Comparison of ENCODE assay signal across 20 cellular contexts in genomic region chr15:62833671-62834070, GRCh38.
A peak's percentile ranks its signal among the peaks of the same experiment; 100 is the strongest.
DNase-seq lines count a peak whose midpoint lies in the region; ATAC-seq and TF ChIP-seq lines count a peak whose summit lies in the region.
"Had no signal": no experiment of that assay in that cellular context is flagged by ENCODE, and none has a peak within 500 bp of the region (broad histone marks: within the 10 kb centered on the region; RNA-seq: fewer than 3 reads in every experiment).

No MANE protein-coding gene starts in this region.

- H3F3A ChIP-seq in neural progenitor cell (ENCODE audit: low read depth), result peaks cover 7% of the 10 kb centered on the region

- no peak overlapping the region for H3K27ac ChIP-seq in neural progenitor cell
- H3K27ac ChIP-seq: A549; BLaER1 treated with 17β-estradiol and CSF1 and Interleukin-3, amounts not matched to agents 10 nM and 100 nM had no signal

- peak overlapping the region; percentile 7 for H3K4me2 ChIP-seq in neural progenitor cell
- H3K4me2 ChIP-seq: A549; BLaER1 treated with 17β-estradiol and CSF1 and Interleukin-3, amounts not matched to agents 10 nM and 100 nM had no signal

- H3K4me3 Mint-ChIP-seq in WTC11 (no peak overlapping the region), neural progenitor cell (no peak overlapping the region)
- H3K4me3 Mint-ChIP-seq: CD8-positive, alpha-beta T cell; H9; IgD-negative memory B cell had no signal

- CTCF ChIA-PET in WTC11 (lab: Charles Lee), result interaction anchor here (0.5 to 1.3 kb wide), 2 partner anchors 51 to 184 kb away, joined by 3 to 4 read pairs; no protein-coding TSS in a partner anchor

- no peaks in the 10 kb centered on the region for H3K27me3 ChIP-seq in neural progenitor cell
- H3K27me3 ChIP-seq: BLaER1 treated with 17β-estradiol and CSF1 and Interleukin-3, amounts not matched to agents 10 nM and 100 nM; MG63; Peyer's patch had no signal

- H3K4me3 ChIP-seq in fibroblast of the aortic adventitia (ENCODE audit: low read depth, low read length) (no peak overlapping the region), neural progenitor cell (no peak overlapping the region)
- H3K4me3 ChIP-seq: A549; BLaER1 treated with 17β-estradiol and CSF1 and Interleukin-3, amounts not matched to agents 10 nM and 100 nM; MG63; Peyer's patch had no signal

- no peaks in the 10 kb centered on the region for H3K79me2 ChIP-seq in neural progenitor cell (ENCODE audit: low read depth)

- no peaks in the 10 kb centered on the region for H3K27me3 Mint-ChIP-seq in WTC11 (ENCODE audit: low read depth)
- H3K27me3 Mint-ChIP-seq in neural progenitor cell (ENCODE audit: insufficient read depth, low read depth), result peaks cover 4% of the 10 kb centered on the region

- H3K9me3 ChIP-seq in neural progenitor cell (ENCODE audit: low read depth), result no peaks in the 10 kb centered on the region
- H3K9me3 ChIP-seq: A549; BLaER1 treated with 17β-estradiol and CSF1 and Interleukin-3, amounts not matched to agents 10 nM and 100 nM; MG63; Peyer's patch had no signal

- no peaks in the 10 kb centered on the region for H4K20me1 ChIP-seq in neural progenitor cell (ENCODE audit: low read depth)
- H4K20me1 ChIP-seq: BLaER1 treated with 17β-estradiol and CSF1 and Interleukin-3, amounts not matched to agents 10 nM and 100 nM had no signal

- TF ChIP-seq CTCF in WTC11 (IDR thresholded peaks at IDR 0.05), result no peak
- TF ChIP-seq CTCF in fibroblast of the aortic adventitia (IDR thresholded peaks at IDR 0.05; ENCODE audit: insufficient read depth, low read length), result no peak
- TF ChIP-seq CTCF in neural progenitor cell (IDR thresholded peaks at IDR 0.05), result no peak

- POLR2A ChIA-PET in WTC11 (lab: Charles Lee), result no interaction called here

- peaks cover 3% of the 10 kb centered on the region; the same call in 1 of the 2 replicates for H3K4me1 Mint-ChIP-seq in WTC11
- peaks cover 6% of the 10 kb centered on the region for H3K4me1 Mint-ChIP-seq in neural progenitor cell

- H3K9me3 Mint-ChIP-seq in WTC11, result no peaks in the 10 kb centered on the region
- H3K9me3 Mint-ChIP-seq in neural progenitor cell, result no peaks in the 10 kb centered on the region
- H3K9me3 Mint-ChIP-seq: CD8-positive, alpha-beta T cell; H9; IgD-negative memory B cell had no signal

- peaks cover 14% of the 10 kb centered on the region for H3K4me1 ChIP-seq in neural progenitor cell
- H3K4me1 ChIP-seq: A549 had no signal

- H3K27ac Mint-ChIP-seq in WTC11 (peak overlapping the region; percentile 68; the same call in 1 of the 2 replicates), neural progenitor cell (no peak overlapping the region)
- H3K27ac Mint-ChIP-seq: CD8-positive, alpha-beta T cell; H9; IgD-negative memory B cell had no signal

- peak; percentile 46 for DNase-seq in AG20443 (ENCODE audit: low spot score)
- DNase-seq in WTC11 (ENCODE audit: low spot score), result no peak
- peak; percentile 42 for DNase-seq in fibroblast of the aortic adventitia (ENCODE audit: low read depth)
- DNase-seq in neural progenitor cell (ENCODE audit: low spot score), result peak; percentile 22
- DNase-seq in nucleus accumbens (lab: John Stamatoyannopoulos, UW), result no peak
- DNase-seq in NCI-H146 (lab: John Stamatoyannopoulos, UW), result no peak
- DNase-seq: Calu3; CD8-positive, alpha-beta T cell; H9; Karpas-422; MG63; NCI-H1092; NCI-H1436 treated with DMSO at 0.1 percent for 48 hours; NCI-H2029 treated with DMSO at 0.1 percent for 48 hours; Peyer's patch had no signal

- no peak overlapping the region for H3K9ac ChIP-seq in neural progenitor cell
- H3K9ac ChIP-seq: BLaER1 treated with 17β-estradiol and CSF1 and Interleukin-3, amounts not matched to agents 10 nM and 100 nM had no signal

- peaks cover 16% of the 10 kb centered on the region for H3K36me3 Mint-ChIP-seq in WTC11
- H3K36me3 Mint-ChIP-seq in neural progenitor cell, result peaks cover 24% of the 10 kb centered on the region
- H3K36me3 Mint-ChIP-seq: CD8-positive, alpha-beta T cell had no signal

- H2AFZ ChIP-seq in neural progenitor cell (replicated peaks), result peak overlapping the region; percentile 27

- H3K36me3 ChIP-seq in neural progenitor cell, result no peaks in the 10 kb centered on the region

- ATAC-seq in WTC11 (no peak), HG03108 (IDR thresholded peaks at IDR 0.05; ENCODE audit: unreplicated experiment) (no peak), GM19023 (IDR thresholded peaks at IDR 0.05; ENCODE audit: unreplicated experiment) (no peak)
- ATAC-seq: A549; CD8-positive, alpha-beta T cell had no signal

TF ChIP-seq in WTC11, 78 proteins besides CTCF, POLR2A, EP300 and RAD21:
- TF ChIP-seq MLX (CRISPR knock-in tag; IDR thresholded peaks at IDR 0.05) (no peak), ATF2 (CRISPR knock-in tag; IDR thresholded peaks at IDR 0.05; ENCODE audit: borderline replicate concordance, low read depth) (no peak), SMAD3 (CRISPR knock-in tag; IDR thresholded peaks at IDR 0.05; ENCODE audit: borderline replicate concordance) (no peak)
TF ChIP-seq in WTC11: peak in this region for 0.

Comparison
In these comparisons a context has a peak if more than half of its experiments do, and no peak if none do; other contexts are left out.
1. DNase-seq: peak in AG20443 (single experiment), fibroblast of the aortic adventitia (single experiment) and neural progenitor cell (single experiment); none in WTC11 (single experiment), nucleus accumbens (0 of 56) and NCI-H146 (single experiment).